Comparison of ENCODE assay signal across 8 cellular contexts in the genomic region with DNA sequence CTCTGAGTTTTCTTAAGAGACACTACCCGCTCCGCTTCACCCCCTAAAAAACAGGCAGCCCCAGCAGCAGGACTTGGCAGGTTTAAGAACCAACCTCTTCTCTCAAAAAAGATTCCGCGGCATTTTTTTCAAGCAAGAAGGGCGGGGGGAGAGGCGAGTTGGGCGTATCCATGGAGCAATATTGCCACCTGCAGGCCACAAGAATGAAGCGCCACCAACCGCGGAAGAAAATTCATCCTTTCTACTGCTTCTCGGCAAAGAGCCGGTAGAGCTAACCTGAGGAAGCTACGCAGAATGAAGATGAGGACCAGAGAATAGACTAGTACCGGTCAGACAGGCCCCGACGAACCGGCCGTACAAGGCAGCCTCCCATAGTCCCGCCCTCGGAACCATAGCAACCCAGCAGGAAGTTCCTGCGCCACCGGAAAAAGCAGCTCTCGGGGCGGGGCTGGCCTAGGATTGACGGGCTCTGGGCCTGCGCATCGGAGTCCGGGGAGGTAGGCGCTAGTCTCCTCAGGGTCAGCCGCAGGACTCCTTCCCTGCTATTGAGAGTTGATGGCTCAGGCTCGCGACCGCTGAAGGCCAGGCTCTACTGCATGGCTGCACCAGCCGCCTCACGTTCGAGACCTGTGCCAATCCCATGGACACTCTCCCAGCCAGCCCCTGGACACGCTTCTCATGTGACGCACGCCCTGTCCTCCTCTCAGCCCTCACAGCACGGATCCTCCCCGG.
A peak's percentile ranks its signal among the peaks of the same experiment; 100 is the strongest.
DNase-seq lines count a peak whose midpoint lies in the region; ATAC-seq, FAIRE-seq and TF ChIP-seq lines count a peak whose summit lies in the region.

No MANE protein-coding gene starts in this region.

- H3K27me3 Mint-ChIP-seq in Calu3 (ENCODE audit: unreplicated experiment) = peaks cover 17% of the 10 kb centered on the region
- peaks cover 10% of the 10 kb centered on the region for H3K27me3 Mint-ChIP-seq in activated CD8-positive, alpha-beta memory T cell treated with anti-CD3 and anti-CD28 coated beads, Interleukin-2, amount 10 ng/mL, durations not matched to agents 7 days and 5 days

- no peak overlapping the region for H3K4ac ChIP-seq in H1 (replicated peaks; ENCODE audit: insufficient read length, low read depth, low read length)

- peak; percentile 89 for DNase-seq in Calu3
- peak; percentile 70 for DNase-seq in HT1080 (ENCODE audit: low read depth)
- DNase-seq in NK-92 treated with Interleukin-12 subunit alpha and Interleukin-12 subunit beta, amount 100 ng/mL, for 24 hours (lab: John Stamatoyannopoulos, UW) = peak; percentile 63
- peak; percentile 92 for DNase-seq in activated CD8-positive, alpha-beta memory T cell treated with anti-CD3 and anti-CD28 coated beads, Interleukin-2, amount 10 ng/mL, durations not matched to agents 7 days and 5 days
- peak; percentile 57 to 80 for DNase-seq in H1 (ENCODE audit: low read depth in 1 of 2, low spot score in 2 of 2)
- peak; percentile 96 for DNase-seq in mesenteric fat pad (ENCODE audit: low spot score)
- DNase-seq in stimulated activated CD8-positive, alpha-beta memory T cell treated with anti-CD3 and anti-CD28 coated beads, Interleukin-15, amount 100 ng/mL, for 1 hour (ENCODE audit: low read depth) = peak; percentile 73

- no peak overlapping the region for H2BK15ac ChIP-seq in H1 (ENCODE audit: low read length)

- peak overlapping the region; percentile 98 for H3K27ac Mint-ChIP-seq in Calu3 (ENCODE audit: unreplicated experiment)
- H3K27ac Mint-ChIP-seq in activated CD8-positive, alpha-beta memory T cell treated with anti-CD3 and anti-CD28 coated beads, Interleukin-2, amount 10 ng/mL, durations not matched to agents 7 days and 5 days = peak overlapping the region; percentile 94

- CTCF ChIA-PET in Calu3 (lab: Charles Lee) (interaction anchor here (0.5 to 1.1 kb wide), 4 partner anchors 620 to 880 kb away, joined by 3 to 9 read pairs (median 4); no protein-coding TSS in a partner anchor), H1 (lab: Charles Lee; ENCODE audit: partially characterized antibody) (interaction anchor here (0.8 to 1.4 kb wide), 4 partner anchors 13 to 620 kb away, joined by 3 to 4 read pairs (median 3); no protein-coding TSS in a partner anchor)
- CTCF ChIA-PET in activated CD8-positive, alpha-beta memory T cell treated with anti-CD3 and anti-CD28 coated beads, Interleukin-2, amount 10 ng/mL, durations not matched to agents 7 days and 5 days (lab: Charles Lee) = interaction anchor here (0.6 to 1.2 kb wide), 8 partner anchors 12 to 775 kb away, joined by 3 to 7 read pairs (median 3); no protein-coding TSS in a partner anchor

- POLR2A ChIA-PET in H1 (lab: Charles Lee; ENCODE audit: partially characterized antibody) = interaction anchor here (0.6 kb wide), 2 partner anchors 720 to 1113 kb away, joined by 3 read pairs; no protein-coding TSS in a partner anchor

- peak in 1 of 2 experiments; percentile 65; a peak in 2 of 3 replicates for TF ChIP-seq POLR2A in H1 (IDR thresholded peaks at IDR 0.05; ENCODE audit: control extremely low read depth in 1 of 2, low read depth in 2 of 2, low read length in 2 of 2)

- intact Hi-C loops in Calu3 (cut with micrococcal nuclease; ENCODE audit: unreplicated experiment) = loop anchor here (1.0 kb wide), 1 partner anchor 647 kb away; no protein-coding TSS in a partner anchor

- TF ChIP-seq EP300 in H1 (IDR thresholded peaks at IDR 0.05; ENCODE audit: borderline replicate concordance in 1 of 2, low read depth in 2 of 2, low read length in 2 of 2) = no peak

- peak overlapping the region; percentile 90 for H2AFZ ChIP-seq in H1 (ENCODE audit: low read length)

- no peaks in the 10 kb centered on the region for H3K79me1 ChIP-seq in H1 (ENCODE audit: low read depth, low read length)

- no peaks in the 10 kb centered on the region for H3K9me3 Mint-ChIP-seq in Calu3 (ENCODE audit: low read depth, unreplicated experiment)
- no peaks in the 10 kb centered on the region for H3K9me3 Mint-ChIP-seq in activated CD8-positive, alpha-beta memory T cell treated with anti-CD3 and anti-CD28 coated beads, Interleukin-2, amount 10 ng/mL, durations not matched to agents 7 days and 5 days (ENCODE audit: low read depth)

- H2BK5ac ChIP-seq in H1 (ENCODE audit: low read depth, low read length) = 0 out of 2 replicates have a peak overlapping the region, but pooled peaks have one; percentile 75

- TF ChIP-seq RAD21 in H1 (IDR thresholded peaks at IDR 0.05 in 1 of 2, conservative IDR thresholded peaks at IDR 0.05 in 1 of 2; ENCODE audit: low read depth in 2 of 2, low read length in 2 of 2) = peak; percentile 85 to 87

- no peak overlapping the region for H2BK120ac ChIP-seq in H1 (replicated peaks; ENCODE audit: low read depth, low read length)

- peak overlapping the region in 3 of 4 experiments; percentile 46 to 77 (median 65); a peak in 4 of 7 replicates for H3K9ac ChIP-seq in H1 (replicated peaks in 1 of 4; ENCODE audit: extremely low read depth in 1 of 4, low read depth in 3 of 4, low read length in 3 of 4)

- peak overlapping the region; percentile 76 for H4K5ac ChIP-seq in H1 (ENCODE audit: insufficient read length, low read depth, low read length)

- H2BK20ac ChIP-seq in H1 (ENCODE audit: low read length) = no peak overlapping the region

- H4K20me1 ChIP-seq in H1 (replicated peaks in 1 of 2; ENCODE audit: control insufficient read depth in 1 of 2, insufficient read depth in 2 of 2, low read length in 2 of 2) = no peaks in the 10 kb centered on the region

- H3K36me3 Mint-ChIP-seq in Calu3 (ENCODE audit: insufficient read depth, unreplicated experiment) = peaks cover 18% of the 10 kb centered on the region
- no peaks in the 10 kb centered on the region for H3K36me3 Mint-ChIP-seq in activated CD8-positive, alpha-beta memory T cell treated with anti-CD3 and anti-CD28 coated beads, Interleukin-2, amount 10 ng/mL, durations not matched to agents 7 days and 5 days

- H3K23ac ChIP-seq in H1 (ENCODE audit: insufficient read length) = no peak overlapping the region

- H3K27ac ChIP-seq in H1 (ENCODE audit: low read depth, low read length) = peak overlapping the region; percentile 92; the same call in 1 of the 2 replicates

- no peak overlapping the region for H2AK5ac ChIP-seq in H1 (ENCODE audit: low read depth, low read length)

- peak; percentile 97 for TF ChIP-seq CTCF in Calu3 (IDR thresholded peaks at IDR 0.05; ENCODE audit: unreplicated experiment)
- peak; percentile 44 to 66 (median 51); a peak in 3 of 4 replicates for TF ChIP-seq CTCF in H1 (IDR thresholded peaks at IDR 0.05; ENCODE audit: control extremely low read depth in 1 of 3, insufficient read depth in 1 of 3, low read depth in 1 of 3, low read length in 3 of 3)

- peaks cover 9% of the 10 kb centered on the region for H3K4me1 Mint-ChIP-seq in Calu3 (ENCODE audit: low read depth, unreplicated experiment)
- H3K4me1 Mint-ChIP-seq in activated CD8-positive, alpha-beta memory T cell treated with anti-CD3 and anti-CD28 coated beads, Interleukin-2, amount 10 ng/mL, durations not matched to agents 7 days and 5 days = peaks cover 14% of the 10 kb centered on the region

- ATAC-seq in GM21367 (IDR thresholded peaks at IDR 0.05; ENCODE audit: unreplicated experiment) = peak; percentile 97
- peak; percentile 98 for ATAC-seq in activated CD8-positive, alpha-beta memory T cell treated with anti-CD3 and anti-CD28 coated beads, Interleukin-2, amount 10 ng/mL, durations not matched to agents 7 days and 5 days

- H2BK12ac ChIP-seq in H1 (ENCODE audit: low read depth, low read length) = no peak overlapping the region

- H3K79me2 ChIP-seq in H1 (ENCODE audit: control insufficient read depth in 1 of 2, insufficient read depth in 2 of 2, low read length in 2 of 2) = no peaks in the 10 kb centered on the region

- no TSS peak for BruUV-seq in Calu3 (replicated peaks; lab: Mats Ljungman, UMichigan)

- H3K36me3 ChIP-seq in H1 (ENCODE audit: control insufficient read depth in 2 of 4, insufficient read depth in 4 of 4, low read length in 3 of 4) = no peaks in the 10 kb centered on the region

- no peak overlapping the region for H3K14ac ChIP-seq in H1 (ENCODE audit: insufficient read length)

- H4K8ac ChIP-seq in H1 (ENCODE audit: extremely low read depth, insufficient read depth, low read length) = no peak overlapping the region; the same call in 1 of the 2 replicates

- peak overlapping the region; percentile 65 to 89 for H3K4me2 ChIP-seq in H1 (ENCODE audit: insufficient read depth in 1 of 2, low read depth in 2 of 2, low read length in 2 of 2)

- H3K56ac ChIP-seq in H1 (replicated peaks; ENCODE audit: insufficient read length, low read depth, low read length) = no peak overlapping the region

- H3K4me1 ChIP-seq in H1 (replicated peaks in 1 of 4; ENCODE audit: control insufficient read depth in 3 of 4, insufficient read depth in 4 of 4, low read length in 3 of 4) = no peaks in the 10 kb centered on the region; a peak in 1 of 7 replicates

- FAIRE-seq in H1 (lab: Jason Lieb, UNC) = no peak

- peaks cover 3% of the 10 kb centered on the region; the same call in 1 of the 2 replicates for H3K23me2 ChIP-seq in H1 (ENCODE audit: low read depth, low read length)

- peak overlapping the region; percentile 40 to 74 (median 71) for H3K4me3 ChIP-seq in H1 (ENCODE audit: extremely low read depth in 1 of 4, insufficient read depth in 2 of 4, low read depth in 3 of 4, low read length in 4 of 4)

- H3K9me3 ChIP-seq in H1 (ENCODE audit: insufficient read depth in 2 of 2, low read depth in 1 of 2, low read length in 1 of 2) = no peaks in the 10 kb centered on the region

- no peaks in the 10 kb centered on the region for H3K27me3 ChIP-seq in H1 (replicated peaks in 1 of 4; ENCODE audit: control insufficient read depth in 3 of 4, extremely low read depth in 1 of 4, insufficient read depth in 3 of 4, low read length in 3 of 4)

- no peak overlapping the region; the same call in 1 of the 2 replicates for H3K18ac ChIP-seq in H1 (ENCODE audit: extremely low read depth, low read length)

- peak overlapping the region; percentile 78 for H3K4me3 Mint-ChIP-seq in Calu3 (ENCODE audit: low read depth, unreplicated experiment)
- H3K4me3 Mint-ChIP-seq in activated CD8-positive, alpha-beta memory T cell treated with anti-CD3 and anti-CD28 coated beads, Interleukin-2, amount 10 ng/mL, durations not matched to agents 7 days and 5 days = peak overlapping the region; percentile 83

- WGBS in H1 (ENCODE audit: extremely low coverage in 1 of 2, insufficient coverage in 1 of 2, insufficient read length in 1 of 2, insufficient replicate concordance in 2 of 2, low coverage in 1 of 2, low lambda C conversion rate in 2 of 2, missing lambda C conversion rate in 1 of 2), 2 experiments = 3% methylated on average over 10 of the region's 41 CpGs; no CpG with 5 or more reads in 1 of the 2 experiments

- H4K91ac ChIP-seq in H1 (replicated peaks; ENCODE audit: insufficient read length, low read length) = no peak overlapping the region

TF ChIP-seq in H1, 55 proteins besides CTCF, POLR2A, EP300 and RAD21 (continues in another document):
- TF ChIP-seq NRF1 (IDR thresholded peaks at IDR 0.05; ENCODE audit: low read depth, low read length) = peak; percentile 32; the same call in 1 of the 2 replicates
- TF ChIP-seq ASH2L (IDR thresholded peaks at IDR 0.05; ENCODE audit: low read length) = peak; percentile 16
- no peak for TF ChIP-seq CREB1 (IDR thresholded peaks at IDR 0.05)
- TF ChIP-seq ZNF274 (IDR thresholded peaks at IDR 0.05; ENCODE audit: borderline replicate concordance, extremely low read depth, low read length) = no peak
- peak; percentile 100 for TF ChIP-seq KDM5A (IDR thresholded peaks at IDR 0.05; ENCODE audit: low read length)

Comparison
In these comparisons a context has a peak if more than half of its experiments do, and no peak if none do; other contexts are left out.
1. Peak in every context shown above with its lines: DNase-seq, ATAC-seq, H3K4me3 ChIP-seq and H3K27ac ChIP-seq.